Comparison of ENCODE assay signal across 21 cellular contexts in the genomic region with DNA sequence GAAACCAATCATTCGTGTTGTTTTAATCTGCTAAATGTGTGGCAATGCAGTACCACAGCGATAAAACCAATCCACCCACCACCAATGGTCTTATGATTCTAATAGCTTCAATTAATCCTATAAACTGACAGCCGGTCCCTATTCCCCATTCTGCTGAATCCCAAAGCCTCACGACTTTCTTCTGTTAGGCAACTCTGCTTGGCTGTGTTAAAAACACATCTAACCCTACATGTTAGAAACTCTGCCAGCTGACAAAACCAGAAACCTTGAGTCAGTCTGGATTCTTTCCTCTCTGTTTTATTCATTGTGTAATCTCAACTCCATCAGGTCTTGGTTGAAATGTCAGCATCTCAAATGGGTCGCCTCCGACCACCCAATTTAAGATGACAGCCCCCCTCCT.
DNase-seq lines count a peak whose midpoint lies in the region; ATAC-seq and TF ChIP-seq lines count a peak whose summit lies in the region.
"Had no signal": no experiment of that assay in that cellular context is flagged by ENCODE, and none has a peak within 500 bp of the region (broad histone marks: within the 10 kb centered on the region; RNA-seq: fewer than 3 reads in every experiment).

No MANE protein-coding gene starts in this region.

- H3K4me3 ChIP-seq in AG10803 (ENCODE audit: low read length), result no peak overlapping the region
- H3K4me3 ChIP-seq: A549, K562 had no signal

- no peaks in the 10 kb centered on the region for H3K36me3 Mint-ChIP-seq in stimulated activated effector memory CD8-positive, alpha-beta T cell treated with anti-CD3 and anti-CD28 coated beads, Interleukin-12 subunit alpha, Interleukin-12 subunit beta, amount 100 ng/mL, for 72 hours

- DNase-seq in AG10803 (ENCODE audit: low read depth), result peak; percentile 44
- peak; percentile 80 for DNase-seq in NCI-H82 (lab: John Stamatoyannopoulos, UW)
- DNase-seq in fibroblast of peridontal ligament (ENCODE audit: extremely low read depth), result peak; percentile 44
- DNase-seq in sciatic nerve (ENCODE audit: low spot score), result no peak
- DNase-seq in A172 (ENCODE audit: low spot score), result no peak
- DNase-seq in stimulated activated effector memory CD8-positive, alpha-beta T cell treated with anti-CD3 and anti-CD28 coated beads, Interleukin-12 subunit alpha, Interleukin-12 subunit beta, amount 100 ng/mL, for 72 hours (ENCODE audit: low spot score in 2 of 2), result no peak
- DNase-seq: C1 segment of cervical spinal cord; Calu3; CD8-positive, alpha-beta memory T cell; DMS153; HFFc6; NCI-H1092; NCI-H1436; NCI-H187 treated with DMSO at 0.1 percent for 48 hours; NCI-H2107; SIG-M5; SK-N-SH had no signal

- no peak overlapping the region for H3K4me3 Mint-ChIP-seq in stimulated activated effector memory CD8-positive, alpha-beta T cell treated with anti-CD3 and anti-CD28 coated beads, Interleukin-12 subunit alpha, Interleukin-12 subunit beta, amount 100 ng/mL, for 72 hours
- H3K4me3 Mint-ChIP-seq: CD8-positive, alpha-beta memory T cell; HFFc6 had no signal

- intact Hi-C loops in sciatic nerve (cut with DNase I), result no loop called here

- H3K4me1 Mint-ChIP-seq in stimulated activated effector memory CD8-positive, alpha-beta T cell treated with anti-CD3 and anti-CD28 coated beads, Interleukin-12 subunit alpha, Interleukin-12 subunit beta, amount 100 ng/mL, for 72 hours, result no peaks in the 10 kb centered on the region
- H3K4me1 Mint-ChIP-seq: CD8-positive, alpha-beta memory T cell had no signal

- no peaks in the 10 kb centered on the region for H3K9me3 Mint-ChIP-seq in stimulated activated effector memory CD8-positive, alpha-beta T cell treated with anti-CD3 and anti-CD28 coated beads, Interleukin-12 subunit alpha, Interleukin-12 subunit beta, amount 100 ng/mL, for 72 hours
- H3K9me3 Mint-ChIP-seq: CD8-positive, alpha-beta memory T cell had no signal

- H3K27ac Mint-ChIP-seq in stimulated activated effector memory CD8-positive, alpha-beta T cell treated with anti-CD3 and anti-CD28 coated beads, Interleukin-12 subunit alpha, Interleukin-12 subunit beta, amount 100 ng/mL, for 72 hours, result no peak overlapping the region
- H3K27ac Mint-ChIP-seq: HFFc6 had no signal

- ATAC-seq in sciatic nerve, result peak; percentile 50
- ATAC-seq in GM18909 (IDR thresholded peaks at IDR 0.05; ENCODE audit: poor library complexity, unreplicated experiment), result no peak
- ATAC-seq in stimulated activated effector memory CD8-positive, alpha-beta T cell treated with anti-CD3 and anti-CD28 coated beads, Interleukin-12 subunit alpha, Interleukin-12 subunit beta, amount 100 ng/mL, for 72 hours, result no peak
- ATAC-seq: A549, K562, Panc1 had no signal

- no peak for TF ChIP-seq CTCF in AG10803 (conservative IDR thresholded peaks at IDR 0.05; ENCODE audit: low read length)

Comparison
In these comparisons a context has a peak if more than half of its experiments do, and no peak if none do; other contexts are left out.
1. DNase-seq: peak in AG10803 (single experiment), NCI-H82 (single experiment) and fibroblast of peridontal ligament (single experiment); none in sciatic nerve (single experiment), A172 (single experiment) and stimulated activated effector memory CD8-positive, alpha-beta T cell treated with anti-CD3 and anti-CD28 coated beads, Interleukin-12 subunit alpha, Interleukin-12 subunit beta, amount 100 ng/mL, for 72 hours (0 of 2).